Comparison of ENCODE assay signal across 1 cellular context in genomic region chr19:32691291-32691951, GRCh38.
TF ChIP-seq lines count a peak whose summit lies in the region.

NUDT19 (plus strand) TSS chr19:32691821; CDS start chr19:32691961, 140 bp downstream.

TF ChIP-seq in HepG2, 621 proteins besides CTCF, POLR2A, EP300 and RAD21 (continued from another document):
- TF ChIP-seq, protein P1, sequence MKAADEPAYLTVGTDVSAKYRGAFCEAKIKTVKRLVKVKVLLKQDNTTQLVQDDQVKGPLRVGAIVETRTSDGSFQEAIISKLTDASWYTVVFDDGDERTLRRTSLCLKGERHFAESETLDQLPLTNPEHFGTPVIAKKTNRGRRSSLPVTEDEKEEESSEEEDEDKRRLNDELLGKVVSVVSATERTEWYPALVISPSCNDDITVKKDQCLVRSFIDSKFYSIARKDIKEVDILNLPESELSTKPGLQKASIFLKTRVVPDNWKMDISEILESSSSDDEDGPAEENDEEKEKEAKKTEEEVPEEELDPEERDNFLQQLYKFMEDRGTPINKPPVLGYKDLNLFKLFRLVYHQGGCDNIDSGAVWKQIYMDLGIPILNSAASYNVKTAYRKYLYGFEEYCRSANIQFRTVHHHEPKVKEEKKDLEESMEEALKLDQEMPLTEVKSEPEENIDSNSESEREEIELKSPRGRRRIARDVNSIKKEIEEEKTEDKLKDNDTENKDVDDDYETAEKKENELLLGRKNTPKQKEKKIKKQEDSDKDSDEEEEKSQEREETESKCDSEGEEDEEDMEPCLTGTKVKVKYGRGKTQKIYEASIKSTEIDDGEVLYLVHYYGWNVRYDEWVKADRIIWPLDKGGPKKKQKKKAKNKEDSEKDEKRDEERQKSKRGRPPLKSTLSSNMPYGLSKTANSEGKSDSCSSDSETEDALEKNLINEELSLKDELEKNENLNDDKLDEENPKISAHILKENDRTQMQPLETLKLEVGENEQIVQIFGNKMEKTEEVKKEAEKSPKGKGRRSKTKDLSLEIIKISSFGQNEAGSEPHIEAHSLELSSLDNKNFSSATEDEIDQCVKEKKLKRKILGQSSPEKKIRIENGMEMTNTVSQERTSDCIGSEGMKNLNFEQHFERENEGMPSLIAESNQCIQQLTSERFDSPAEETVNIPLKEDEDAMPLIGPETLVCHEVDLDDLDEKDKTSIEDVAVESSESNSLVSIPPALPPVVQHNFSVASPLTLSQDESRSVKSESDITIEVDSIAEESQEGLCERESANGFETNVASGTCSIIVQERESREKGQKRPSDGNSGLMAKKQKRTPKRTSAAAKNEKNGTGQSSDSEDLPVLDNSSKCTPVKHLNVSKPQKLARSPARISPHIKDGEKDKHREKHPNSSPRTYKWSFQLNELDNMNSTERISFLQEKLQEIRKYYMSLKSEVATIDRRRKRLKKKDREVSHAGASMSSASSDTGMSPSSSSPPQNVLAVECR (CRISPR knock-in tag; IDR thresholded peaks at IDR 0.05; ENCODE audit: borderline replicate concordance) = peak; percentile 52
- peak; percentile 51; the same call in 1 of the 2 replicates for TF ChIP-seq ZNF441 (CRISPR knock-in tag; IDR thresholded peaks at IDR 0.05; ENCODE audit: borderline replicate concordance)
- no peak for TF ChIP-seq ZNF562 (CRISPR knock-in tag; IDR thresholded peaks at IDR 0.05; ENCODE audit: borderline replicate concordance)
- no peak for TF ChIP-seq ARID3A (IDR thresholded peaks at IDR 0.05; ENCODE audit: low read depth, low read length)
- no peak for TF ChIP-seq ZFX (CRISPR knock-in tag; IDR thresholded peaks at IDR 0.05; ENCODE audit: low read depth)
- TF ChIP-seq ARHGAP35 (CRISPR knock-in tag; IDR thresholded peaks at IDR 0.05; ENCODE audit: borderline replicate concordance) = no peak
